In genomic region chr12:113203852-113204760, GRCh38 we compare ENCODE assay signal across 14 cellular contexts. TPM values are rescaled to one million over a fixed set of nuclear protein-coding genes. Genes with fewer than 3 reads are reported as not detected.
DNase-seq lines count a peak whose midpoint lies in the region; ATAC-seq, FAIRE-seq and TF ChIP-seq lines count a peak whose summit lies in the region.
"Had no signal": no experiment of that assay in that cellular context is flagged by ENCODE, and none has a peak within 500 bp of the region (broad histone marks: within the 10 kb centered on the region; RNA-seq: fewer than 3 reads in every experiment).

No MANE protein-coding gene starts in this region.

- RAD21 ChIA-PET in HCT116 (lab: Charles Lee; ENCODE audit: low non-redundant PET in 1 of 2, low total read pairs in 2 of 2, uncharacterized antibody in 2 of 2, unreplicated experiment in 2 of 2) = no interaction called here

- no peaks in the 10 kb centered on the region for H3K36me3 Mint-ChIP-seq in CD4-positive, alpha-beta memory T cell
- H3K36me3 Mint-ChIP-seq in stimulated activated effector memory CD8-positive, alpha-beta T cell treated with anti-CD3 and anti-CD28 coated beads, Interleukin-12 subunit alpha, Interleukin-12 subunit beta, amount 100 ng/mL, for 72 hours = peaks cover 16% of the 10 kb centered on the region
- no peaks in the 10 kb centered on the region for H3K36me3 Mint-ChIP-seq in chondrocyte (ENCODE audit: low read depth)

- no peaks in the 10 kb centered on the region for H3K27me3 ChIP-seq in CD4-positive, alpha-beta memory T cell (ENCODE audit: insufficient read depth, low read length)
- H3K27me3 ChIP-seq in HCT116 (ENCODE audit: insufficient read depth, low read length) (no peaks in the 10 kb centered on the region), HepG2 (ENCODE audit: control insufficient read depth in 1 of 2, insufficient read depth in 2 of 2, low read length in 2 of 2) (no peaks in the 10 kb centered on the region)
- H3K27me3 ChIP-seq: esophagus muscularis mucosa had no signal

- H2AFZ ChIP-seq in HCT116 (ENCODE audit: low read depth, low read length, poor library complexity, severe bottlenecking) (no peak overlapping the region), HepG2 (ENCODE audit: low read length) (no peak overlapping the region)

- FAIRE-seq in HepG2 (lab: Jason Lieb, UNC) = peak; percentile 46

- no peaks in the 10 kb centered on the region for H3K9me3 Mint-ChIP-seq in CD4-positive, alpha-beta memory T cell
- no peaks in the 10 kb centered on the region for H3K9me3 Mint-ChIP-seq in stimulated activated effector memory CD8-positive, alpha-beta T cell treated with anti-CD3 and anti-CD28 coated beads, Interleukin-12 subunit alpha, Interleukin-12 subunit beta, amount 100 ng/mL, for 72 hours
- H3K9me3 Mint-ChIP-seq in chondrocyte (ENCODE audit: low read depth) = peaks cover 4% of the 10 kb centered on the region

- H3K4me2 ChIP-seq in HCT116 (ENCODE audit: low read length) (peak overlapping the region; percentile 6; the same call in 1 of the 2 replicates), HepG2 (ENCODE audit: low read depth, low read length) (no peak overlapping the region; the same call in 1 of the 2 replicates)

- no peak overlapping the region for H3K9ac ChIP-seq in HCT116 (ENCODE audit: low read length)
- peak overlapping the region; percentile 32 for H3K9ac ChIP-seq in SK-N-MC (ENCODE audit: insufficient read length)
- peak overlapping the region; percentile 15; the same call in 1 of the 2 replicates for H3K9ac ChIP-seq in HepG2 (ENCODE audit: insufficient read depth, low read depth, low read length)

- H3K4me3 ChIP-seq in CD4-positive, alpha-beta memory T cell (ENCODE audit: low read length in 2 of 2) = no peak overlapping the region
- H3K4me3 ChIP-seq in HCT116 (replicated peaks in 1 of 2; ENCODE audit: low read depth in 1 of 2, low read length in 2 of 2) (no peak overlapping the region), SK-N-MC (no peak overlapping the region), HepG2 (replicated peaks in 1 of 3; ENCODE audit: insufficient read depth in 1 of 3, low read depth in 2 of 3, low read length in 3 of 3) (no peak overlapping the region)
- H3K4me3 ChIP-seq: esophagus muscularis mucosa had no signal

- ATAC-seq in HCT116 (no peak), HepG2 (peak; percentile 24; the same call in 2 of the 3 replicates)
- ATAC-seq in stimulated activated effector memory CD8-positive, alpha-beta T cell treated with anti-CD3 and anti-CD28 coated beads, Interleukin-12 subunit alpha, Interleukin-12 subunit beta, amount 100 ng/mL, for 72 hours = no peak
- ATAC-seq: activated naive CD4-positive, alpha-beta T cell treated with anti-CD3 and anti-CD28 coated beads, Interleukin-2, amount 50 U/mL, for 72 hours had no signal

- no peak overlapping the region for H3K4me3 Mint-ChIP-seq in CD4-positive, alpha-beta memory T cell
- H3K4me3 Mint-ChIP-seq in stimulated activated effector memory CD8-positive, alpha-beta T cell treated with anti-CD3 and anti-CD28 coated beads, Interleukin-12 subunit alpha, Interleukin-12 subunit beta, amount 100 ng/mL, for 72 hours = no peak overlapping the region
- no peak overlapping the region for H3K4me3 Mint-ChIP-seq in chondrocyte (ENCODE audit: unreplicated experiment)

- no peak for TF ChIP-seq EP300 in HepG2 (IDR thresholded peaks at IDR 0.05; ENCODE audit: low read depth in 2 of 2, low read length in 2 of 2)
- TF ChIP-seq EP300 in HepG2 (CRISPR knock-in tag; IDR thresholded peaks at IDR 0.05; ENCODE audit: borderline replicate concordance) = no peak

- no peak overlapping the region for H3K27ac ChIP-seq in CD4-positive, alpha-beta memory T cell (ENCODE audit: low read depth, low read length)
- H3K27ac ChIP-seq in HCT116 (ENCODE audit: low read depth, low read length) (peak overlapping the region; percentile 40), SK-N-MC (peak overlapping the region; percentile 79), HepG2 (ENCODE audit: extremely low read length, insufficient read depth, low read length) (peak overlapping the region; percentile 53)
- H3K27ac ChIP-seq: esophagus muscularis mucosa had no signal

- no peaks in the 10 kb centered on the region for H3K9me2 ChIP-seq in HCT116 (ENCODE audit: insufficient read depth)

- 41% methylated on average over 8 of the region's 8 CpGs for WGBS in HepG2 (ENCODE audit: low lambda C conversion rate)

- POLR2A ChIA-PET in CD4-positive, alpha-beta memory T cell (lab: Charles Lee; ENCODE audit: partially characterized antibody) = interaction anchor here (0.5 kb wide), 1 partner anchor 23 kb away, joined by 3 read pairs; no protein-coding TSS in a partner anchor
- POLR2A ChIA-PET in HCT116 (lab: Charles Lee) (interaction anchor here (1.1 kb wide), 1 partner anchor 19 kb away, joined by 3 read pairs; the partner anchor contains the start of genes DDX54 and RITA1), HepG2 (lab: Yijun Ruan, JAX) (interaction anchor here (1.1 to 4.1 kb wide), 5 partner anchors 17 to 66 kb away, joined by 3 to 16 read pairs (median 9); partner anchors contain the start of genes DDX54, RITA1 and TPCN1)

- H4K20me1 ChIP-seq in HCT116 (ENCODE audit: insufficient read depth) (no peaks in the 10 kb centered on the region), HepG2 (ENCODE audit: insufficient read depth, low read length) (no peaks in the 10 kb centered on the region)

- no peaks in the 10 kb centered on the region for H3K79me2 ChIP-seq in HCT116 (ENCODE audit: insufficient read depth, low read length)
- H3K79me2 ChIP-seq in HepG2 (ENCODE audit: insufficient read depth, low read length) = no peaks in the 10 kb centered on the region

- peaks cover 15 to 27% (median 23%) of the 10 kb centered on the region in 4 donors for H3K4me1 Mint-ChIP-seq in CD4-positive, alpha-beta memory T cell
- peaks cover 25% of the 10 kb centered on the region for H3K4me1 Mint-ChIP-seq in stimulated activated effector memory CD8-positive, alpha-beta T cell treated with anti-CD3 and anti-CD28 coated beads, Interleukin-12 subunit alpha, Interleukin-12 subunit beta, amount 100 ng/mL, for 72 hours
- H3K4me1 Mint-ChIP-seq in chondrocyte (ENCODE audit: low read depth) = peaks cover 12% of the 10 kb centered on the region

- BruUV-seq in HCT116 (replicated peaks; lab: Mats Ljungman, UMichigan) (no TSS peak), HepG2 (replicated peaks; lab: Mats Ljungman, UMichigan) (no TSS peak)

- no peaks in the 10 kb centered on the region for H3K36me3 ChIP-seq in CD4-positive, alpha-beta memory T cell (ENCODE audit: insufficient read depth, low read length)
- H3K36me3 ChIP-seq in HCT116 (ENCODE audit: control insufficient read depth in 1 of 2, insufficient read depth in 2 of 2, low read length in 2 of 2) = no peaks in the 10 kb centered on the region
- no peaks in the 10 kb centered on the region for H3K36me3 ChIP-seq in SK-N-MC (ENCODE audit: insufficient read depth, low read length)
- no peaks in the 10 kb centered on the region for H3K36me3 ChIP-seq in HepG2 (replicated peaks in 1 of 2; ENCODE audit: control insufficient read depth in 1 of 2, insufficient read depth in 2 of 2, low read length in 2 of 2)
- H3K36me3 ChIP-seq: esophagus muscularis mucosa had no signal

- CTCF ChIA-PET in CD4-positive, alpha-beta memory T cell (lab: Charles Lee; ENCODE audit: partially characterized antibody) = interaction anchor here (1.4 kb wide), 1 partner anchor 13 kb away, joined by 3 read pairs; no protein-coding TSS in a partner anchor
- CTCF ChIA-PET in HCT116 (lab: Charles Lee) = interaction anchor here (0.7 to 1.5 kb wide), 4 partner anchors 9 to 221 kb away, joined by 3 to 4 read pairs (median 3); no protein-coding TSS in a partner anchor
- CTCF ChIA-PET in HepG2 (lab: Yijun Ruan, JAX; ENCODE audit: low intra/inter-chr PET ratio, low total read pairs) = no interaction called here

- TF ChIP-seq POLR2A in HCT116 (IDR thresholded peaks at IDR 0.05; ENCODE audit: borderline replicate concordance, extremely low read depth, insufficient read depth, insufficient read length) (no peak), HepG2 (IDR thresholded peaks at IDR 0.05; ENCODE audit: insufficient read depth in 1 of 2, low read depth in 2 of 2, low read length in 2 of 2) (no peak)

- TF ChIP-seq RAD21 in HCT116 (IDR thresholded peaks at IDR 0.05; ENCODE audit: low read depth) (no peak), HepG2 (CRISPR knock-in tag; IDR thresholded peaks at IDR 0.05) (no peak)

- DNase-seq in CD4-positive, alpha-beta memory T cell = no peak
- DNase-seq in HCT116 (ENCODE audit: low read depth, low spot score) (no peak), SK-N-MC (ENCODE audit: low read depth, low spot score) (no peak), HepG2 (ENCODE audit: low spot score) (peak; percentile 12), chondrocyte (ENCODE audit: low spot score) (no peak), NCI-H510A (lab: John Stamatoyannopoulos, UW) (no peak)
- DNase-seq in stimulated activated effector memory CD8-positive, alpha-beta T cell treated with anti-CD3 and anti-CD28 coated beads, Interleukin-12 subunit alpha, Interleukin-12 subunit beta, amount 100 ng/mL, for 72 hours (ENCODE audit: low spot score in 2 of 2) = no peak
- DNase-seq in stimulated activated CD4-positive, alpha-beta T cell treated with anti-CD3 and anti-CD28 coated beads, Interleukin-2, amount 100 ng/mL, for 48 hours = no peak
- DNase-seq: activated CD4-positive, alpha-beta T cell treated with anti-CD3 and anti-CD28 coated beads, Interleukin-2, amount 50 U/mL, for 4 hours; NCI-H1105 treated with DMSO at 0.1 percent for 48 hours had no signal

- in situ Hi-C loops in HepG2 (cut with HindIII; ENCODE audit: extremely low pct_ligation_motif_present, low pct_unique_long_range_greater_than_20kb) = no loop called here

- no peak for TF ChIP-seq CTCF in HCT116 (IDR thresholded peaks at IDR 0.05 in 2 of 3, conservative IDR thresholded peaks at IDR 0.05 in 1 of 3; ENCODE audit: borderline replicate concordance in 1 of 3, insufficient read depth in 1 of 3, low read depth in 2 of 3, low read length in 2 of 3)
- TF ChIP-seq CTCF in HepG2 (CRISPR knock-in tag; IDR thresholded peaks at IDR 0.05) = no peak
- no peak for TF ChIP-seq CTCF in chondrocyte (IDR thresholded peaks at IDR 0.05)

- H3K27me3 Mint-ChIP-seq in CD4-positive, alpha-beta memory T cell = no peaks in the 10 kb centered on the region
- H3K27me3 Mint-ChIP-seq in chondrocyte (ENCODE audit: low read depth) = no peaks in the 10 kb centered on the region
- H3K27me3 Mint-ChIP-seq: progenitor cell of endocrine pancreas had no signal

- intact Hi-C loops in CD4-positive, alpha-beta memory T cell (cut with micrococcal nuclease) = loop anchor here (1.0 kb wide), 1 partner anchor 17 kb away; no protein-coding TSS in a partner anchor
- intact Hi-C loops in HCT116 (cut with micrococcal nuclease) = no loop called here
- intact Hi-C loops in HepG2 (cut with micrococcal nuclease; ENCODE audit: unreplicated experiment) = loop anchor here (5.0 kb wide), 1 partner anchor 153 kb away; the partner anchor contains the start of gene PLBD2

- H3K27ac Mint-ChIP-seq in CD4-positive, alpha-beta memory T cell = peak overlapping the region in 5 of 7 donors; percentile 22 to 89 (median 60)
- no peak overlapping the region for H3K27ac Mint-ChIP-seq in stimulated activated effector memory CD8-positive, alpha-beta T cell treated with anti-CD3 and anti-CD28 coated beads, Interleukin-12 subunit alpha, Interleukin-12 subunit beta, amount 100 ng/mL, for 72 hours
- H3K27ac Mint-ChIP-seq in chondrocyte (ENCODE audit: unreplicated experiment) = no peak overlapping the region
- H3K27ac Mint-ChIP-seq: progenitor cell of endocrine pancreas had no signal

- peaks cover 21% of the 10 kb centered on the region for H3K4me1 ChIP-seq in CD4-positive, alpha-beta memory T cell (ENCODE audit: insufficient read depth, low read length)
- H3K4me1 ChIP-seq in HCT116 (ENCODE audit: control insufficient read depth in 1 of 2, insufficient read depth in 2 of 2, low read length in 2 of 2) (peaks cover 18 to 24% of the 10 kb centered on the region in 2 experiments), HepG2 (ENCODE audit: insufficient read depth, low read length) (peaks cover 49% of the 10 kb centered on the region)

- no peaks in the 10 kb centered on the region for H3K9me3 ChIP-seq in CD4-positive, alpha-beta memory T cell (ENCODE audit: control insufficient read depth in 1 of 2, low read length in 2 of 2)
- H3K9me3 ChIP-seq in HCT116 (ENCODE audit: control insufficient read depth in 1 of 2, insufficient read depth in 1 of 2, low read depth in 1 of 2, low read length in 2 of 2) (no peaks in the 10 kb centered on the region), SK-N-MC (ENCODE audit: low read depth, low read length) (no peaks in the 10 kb centered on the region), HepG2 (ENCODE audit: low read length) (no peaks in the 10 kb centered on the region)
- H3K9me3 ChIP-seq: esophagus muscularis mucosa had no signal

RNA-seq across cellular contexts. Expression of gene TPCN1, which starts 17.2 kb away (rescaled TPM):
- total RNA-seq in CD4-positive, alpha-beta memory T cell = 10 to 100 TPM; 79.8 to 94.2 TPM
- 10 to 100 TPM in 1 of 2 donors, 1 to 10 TPM in 1; 8.5 to 19.9 TPM for polyA plus RNA-seq in CD4-positive, alpha-beta memory T cell
- 29.7 TPM for total RNA-seq in HCT116 (2021; ENCODE audit: unreplicated experiment)
- polyA plus RNA-seq in HCT116 (2012) = 23.5 and 29.4 TPM in 2 replicates
- total RNA-seq in HepG2 (2016; rRNA removed; fragmentation: Illumina TruSeq; extraction: Trizol) = 3.8 and 8.0 TPM in 2 replicates
- total RNA-seq in HepG2 (2016; cell fraction: cytosol; rRNA removed; fragmentation: Illumina TruSeq; extraction: Trizol; ENCODE audit: low read depth) = 4.4 and 4.6 TPM in 2 replicates
- total RNA-seq in HepG2 (2016; cell fraction: insoluble cytoplasmic fraction; rRNA removed; fragmentation: Illumina TruSeq; extraction: Trizol) = 3.0 and 10.0 TPM in 2 replicates
- total RNA-seq in HepG2 (2016; cell fraction: membrane; rRNA removed; fragmentation: Illumina TruSeq; extraction: Trizol) = 4.2 and 4.5 TPM in 2 replicates
- 12.3 and 15.7 TPM in 2 replicates for total RNA-seq in HepG2 (2016; cell fraction: nucleus; rRNA removed; fragmentation: Illumina TruSeq; extraction: Trizol)
- polyA plus RNA-seq in HepG2 (2011; rRNA removed) = 26.8 and 33.5 TPM in 2 replicates
- 10.3 and 10.4 TPM in 2 replicates for polyA plus RNA-seq in HepG2 (2011; cell fraction: cytosol; rRNA removed)
- 183 and 201 TPM in 2 replicates for polyA plus RNA-seq in HepG2 (2011; cell fraction: nucleus; rRNA removed)
- 18.0 and 21.8 TPM in 2 replicates for polyA plus RNA-seq in HepG2 (2012)
- 0.84 and 1.4 TPM in 2 replicates for polyA plus RNA-seq in HepG2 (2016; cell fraction: cytosol; fragmentation: Illumina TruSeq; extraction: Trizol; ENCODE audit: low read depth)
- polyA plus RNA-seq in HepG2 (2016; cell fraction: insoluble cytoplasmic fraction; fragmentation: Illumina TruSeq; extraction: Trizol; ENCODE audit: low read depth) = 3.5 and 4.1 TPM in 2 replicates
- polyA plus RNA-seq in HepG2 (2016; cell fraction: membrane; fragmentation: Illumina TruSeq; extraction: Trizol; ENCODE audit: low read depth) = 2.5 and 2.8 TPM in 2 replicates
- 42.1 and 42.8 TPM in 2 replicates for polyA plus RNA-seq in HepG2 (2016; cell fraction: nucleus; fragmentation: Illumina TruSeq; extraction: Trizol; ENCODE audit: insufficient read depth, low read depth)
- polyA minus RNA-seq in HepG2 (2011; rRNA and poly(A)+ RNA removed; ENCODE audit: low replicate concordance) = 40.0 and 48.9 TPM in 2 replicates
- 7.3 and 9.8 TPM in 2 replicates for polyA minus RNA-seq in HepG2 (2011; cell fraction: cytosol; rRNA and poly(A)+ RNA removed)
- polyA minus RNA-seq in HepG2 (2011; cell fraction: nucleus; rRNA and poly(A)+ RNA removed) = 45.8 and 47.1 TPM in 2 replicates
- total RNA-seq in chondrocyte = 35.9 to 40.0 TPM (median 37.7 TPM) in 3 replicates

RNA-seq across cellular contexts. Expression of gene RITA1, which starts 18.6 kb away (rescaled TPM):
- total RNA-seq in CD4-positive, alpha-beta memory T cell = 10 to 100 TPM; 12.8 to 14.2 TPM
- 10 to 100 TPM; 19.4 to 25.9 TPM for polyA plus RNA-seq in CD4-positive, alpha-beta memory T cell
- 20.7 TPM for total RNA-seq in HCT116 (2021; ENCODE audit: unreplicated experiment)
- 14.2 and 15.8 TPM in 2 replicates for polyA plus RNA-seq in HCT116 (2012)
- total RNA-seq in HepG2 (2016; rRNA removed; fragmentation: Illumina TruSeq; extraction: Trizol) = 28.1 and 28.9 TPM in 2 replicates
- 34.7 and 44.4 TPM in 2 replicates for total RNA-seq in HepG2 (2016; cell fraction: cytosol; rRNA removed; fragmentation: Illumina TruSeq; extraction: Trizol; ENCODE audit: low read depth)
- total RNA-seq in HepG2 (2016; cell fraction: insoluble cytoplasmic fraction; rRNA removed; fragmentation: Illumina TruSeq; extraction: Trizol) = 25.7 and 31.1 TPM in 2 replicates
- 58.4 and 67.9 TPM in 2 replicates for total RNA-seq in HepG2 (2016; cell fraction: membrane; rRNA removed; fragmentation: Illumina TruSeq; extraction: Trizol)
- total RNA-seq in HepG2 (2016; cell fraction: nucleus; rRNA removed; fragmentation: Illumina TruSeq; extraction: Trizol) = 16.2 and 17.8 TPM in 2 replicates
- polyA plus RNA-seq in HepG2 (2011; rRNA removed) = 12.4 and 14.3 TPM in 2 replicates
- 13.8 and 16.3 TPM in 2 replicates for polyA plus RNA-seq in HepG2 (2011; cell fraction: cytosol; rRNA removed)
- 8.9 and 10.1 TPM in 2 replicates for polyA plus RNA-seq in HepG2 (2011; cell fraction: nucleus; rRNA removed)
- 8.6 and 10.6 TPM in 2 replicates for polyA plus RNA-seq in HepG2 (2012)
- 48.9 and 64.2 TPM in 2 replicates for polyA plus RNA-seq in HepG2 (2016; cell fraction: cytosol; fragmentation: Illumina TruSeq; extraction: Trizol; ENCODE audit: low read depth)
- polyA plus RNA-seq in HepG2 (2016; cell fraction: insoluble cytoplasmic fraction; fragmentation: Illumina TruSeq; extraction: Trizol; ENCODE audit: low read depth) = 35.7 and 37.7 TPM in 2 replicates
- polyA plus RNA-seq in HepG2 (2016; cell fraction: membrane; fragmentation: Illumina TruSeq; extraction: Trizol; ENCODE audit: low read depth) = 64.3 and 73.8 TPM in 2 replicates
- polyA plus RNA-seq in HepG2 (2016; cell fraction: nucleus; fragmentation: Illumina TruSeq; extraction: Trizol; ENCODE audit: insufficient read depth, low read depth) = 21.0 and 24.3 TPM in 2 replicates
- polyA minus RNA-seq in HepG2 (2011; rRNA and poly(A)+ RNA removed; ENCODE audit: low replicate concordance) = 12.2 and 25.5 TPM in 2 replicates
- 6.2 and 7.6 TPM in 2 replicates for polyA minus RNA-seq in HepG2 (2011; cell fraction: cytosol; rRNA and poly(A)+ RNA removed)
- 11.1 and 14.5 TPM in 2 replicates for polyA minus RNA-seq in HepG2 (2011; cell fraction: nucleus; rRNA and poly(A)+ RNA removed)
- 15.5 to 20.2 TPM (median 16.7 TPM) in 3 replicates for total RNA-seq in chondrocyte

RNA-seq across cellular contexts. Expression of gene DDX54, which starts 18.8 kb away (rescaled TPM):
- total RNA-seq in CD4-positive, alpha-beta memory T cell = 10 to 100 TPM; 64.9 to 69.4 TPM
- 10 to 100 TPM in 1 of 2 donors, 1 to 10 TPM in 1; 9.9 to 39.7 TPM for polyA plus RNA-seq in CD4-positive, alpha-beta memory T cell
- total RNA-seq in HCT116 (2021; ENCODE audit: unreplicated experiment) (110 TPM), HepG2 (2016; rRNA removed; fragmentation: Illumina TruSeq; extraction: Trizol) (45.1 and 59.7 TPM in 2 replicates), chondrocyte (44.2 to 52.7 TPM (median 44.6 TPM) in 3 replicates)
- 69.3 and 81.2 TPM in 2 replicates for polyA plus RNA-seq in HCT116 (2012)
- total RNA-seq in HepG2 (2016; cell fraction: cytosol; rRNA removed; fragmentation: Illumina TruSeq; extraction: Trizol; ENCODE audit: low read depth) = 5.0 and 6.8 TPM in 2 replicates
- total RNA-seq in HepG2 (2016; cell fraction: insoluble cytoplasmic fraction; rRNA removed; fragmentation: Illumina TruSeq; extraction: Trizol) = 44.2 and 60.5 TPM in 2 replicates
- 15.7 and 17.4 TPM in 2 replicates for total RNA-seq in HepG2 (2016; cell fraction: membrane; rRNA removed; fragmentation: Illumina TruSeq; extraction: Trizol)
- 30.5 and 38.6 TPM in 2 replicates for total RNA-seq in HepG2 (2016; cell fraction: nucleus; rRNA removed; fragmentation: Illumina TruSeq; extraction: Trizol)
- 51.3 and 61.1 TPM in 2 replicates for polyA plus RNA-seq in HepG2 (2011; rRNA removed)
- 33.9 and 54.0 TPM in 2 replicates for polyA plus RNA-seq in HepG2 (2011; cell fraction: cytosol; rRNA removed)
- polyA plus RNA-seq in HepG2 (2011; cell fraction: nucleus; rRNA removed) = 56.0 and 66.1 TPM in 2 replicates
- polyA plus RNA-seq in HepG2 (2012) = 29.2 and 33.1 TPM in 2 replicates
- polyA plus RNA-seq in HepG2 (2016; cell fraction: cytosol; fragmentation: Illumina TruSeq; extraction: Trizol; ENCODE audit: low read depth) = 4.2 and 4.5 TPM in 2 replicates
- polyA plus RNA-seq in HepG2 (2016; cell fraction: insoluble cytoplasmic fraction; fragmentation: Illumina TruSeq; extraction: Trizol; ENCODE audit: low read depth) = 61.6 and 69.4 TPM in 2 replicates
- 8.9 and 13.8 TPM in 2 replicates for polyA plus RNA-seq in HepG2 (2016; cell fraction: membrane; fragmentation: Illumina TruSeq; extraction: Trizol; ENCODE audit: low read depth)
- polyA plus RNA-seq in HepG2 (2016; cell fraction: nucleus; fragmentation: Illumina TruSeq; extraction: Trizol; ENCODE audit: insufficient read depth, low read depth) = 93.7 and 96.2 TPM in 2 replicates
- 67.7 and 93.0 TPM in 2 replicates for polyA minus RNA-seq in HepG2 (2011; rRNA and poly(A)+ RNA removed; ENCODE audit: low replicate concordance)
- polyA minus RNA-seq in HepG2 (2011; cell fraction: cytosol; rRNA and poly(A)+ RNA removed) = 23.5 and 27.4 TPM in 2 replicates
- polyA minus RNA-seq in HepG2 (2011; cell fraction: nucleus; rRNA and poly(A)+ RNA removed) = 26.4 and 35.3 TPM in 2 replicates

RNA-seq across cellular contexts. Expression of gene CFAP73, which starts 54.6 kb away (rescaled TPM):
- total RNA-seq in CD4-positive, alpha-beta memory T cell = not detected
- under 1 TPM in 1 of 2 donors, not detected in 1; 0.18 TPM for polyA plus RNA-seq in CD4-positive, alpha-beta memory T cell
- 0.34 TPM for total RNA-seq in HCT116 (2021; ENCODE audit: unreplicated experiment)
- polyA plus RNA-seq in HCT116 (2012) = 0.17 and 0.40 TPM in 2 replicates
- not detected in 2 replicates for total RNA-seq in HepG2 (2016; rRNA removed; fragmentation: Illumina TruSeq; extraction: Trizol)
- not detected in 2 replicates for total RNA-seq in HepG2 (2016; cell fraction: cytosol; rRNA removed; fragmentation: Illumina TruSeq; extraction: Trizol; ENCODE audit: low read depth)
- not detected in 2 replicates for total RNA-seq in HepG2 (2016; cell fraction: insoluble cytoplasmic fraction; rRNA removed; fragmentation: Illumina TruSeq; extraction: Trizol)
- total RNA-seq in HepG2 (2016; cell fraction: membrane; rRNA removed; fragmentation: Illumina TruSeq; extraction: Trizol) = not detected in 2 replicates
- total RNA-seq in HepG2 (2016; cell fraction: nucleus; rRNA removed; fragmentation: Illumina TruSeq; extraction: Trizol) = not detected in 2 replicates
- not detected in 2 replicates for polyA plus RNA-seq in HepG2 (2011; rRNA removed)
- polyA plus RNA-seq in HepG2 (2011; cell fraction: cytosol; rRNA removed) = not detected in 2 replicates
- not detected in 2 replicates for polyA plus RNA-seq in HepG2 (2011; cell fraction: nucleus; rRNA removed)
- polyA plus RNA-seq in HepG2 (2012) = not detected in 2 replicates
- polyA plus RNA-seq in HepG2 (2016; cell fraction: cytosol; fragmentation: Illumina TruSeq; extraction: Trizol; ENCODE audit: low read depth) = not detected in 2 replicates
- not detected in 2 replicates for polyA plus RNA-seq in HepG2 (2016; cell fraction: insoluble cytoplasmic fraction; fragmentation: Illumina TruSeq; extraction: Trizol; ENCODE audit: low read depth)
- not detected in 2 replicates for polyA plus RNA-seq in HepG2 (2016; cell fraction: membrane; fragmentation: Illumina TruSeq; extraction: Trizol; ENCODE audit: low read depth)
- polyA plus RNA-seq in HepG2 (2016; cell fraction: nucleus; fragmentation: Illumina TruSeq; extraction: Trizol; ENCODE audit: insufficient read depth, low read depth) = not detected in 2 replicates
- not detected in 2 replicates for polyA minus RNA-seq in HepG2 (2011; rRNA and poly(A)+ RNA removed; ENCODE audit: low replicate concordance)
- not detected in 2 replicates for polyA minus RNA-seq in HepG2 (2011; cell fraction: cytosol; rRNA and poly(A)+ RNA removed)
- polyA minus RNA-seq in HepG2 (2011; cell fraction: nucleus; rRNA and poly(A)+ RNA removed) = not detected in 2 replicates
- not detected in 3 replicates for total RNA-seq in chondrocyte
- total RNA-seq: esophagus muscularis mucosa, mesenteric fat pad, progenitor cell of endocrine pancreas had no signal

Comparison
In these comparisons a context has a peak if more than half of its experiments do, and no peak if none do; other contexts are left out.
1. H3K27ac Mint-ChIP-seq: peak in CD4-positive, alpha-beta memory T cell (5 of 7); none in stimulated activated effector memory CD8-positive, alpha-beta T cell treated with anti-CD3 and anti-CD28 coated beads, Interleukin-12 subunit alpha, Interleukin-12 subunit beta, amount 100 ng/mL, for 72 hours (single experiment) and chondrocyte (single experiment).